In the genomic region with DNA sequence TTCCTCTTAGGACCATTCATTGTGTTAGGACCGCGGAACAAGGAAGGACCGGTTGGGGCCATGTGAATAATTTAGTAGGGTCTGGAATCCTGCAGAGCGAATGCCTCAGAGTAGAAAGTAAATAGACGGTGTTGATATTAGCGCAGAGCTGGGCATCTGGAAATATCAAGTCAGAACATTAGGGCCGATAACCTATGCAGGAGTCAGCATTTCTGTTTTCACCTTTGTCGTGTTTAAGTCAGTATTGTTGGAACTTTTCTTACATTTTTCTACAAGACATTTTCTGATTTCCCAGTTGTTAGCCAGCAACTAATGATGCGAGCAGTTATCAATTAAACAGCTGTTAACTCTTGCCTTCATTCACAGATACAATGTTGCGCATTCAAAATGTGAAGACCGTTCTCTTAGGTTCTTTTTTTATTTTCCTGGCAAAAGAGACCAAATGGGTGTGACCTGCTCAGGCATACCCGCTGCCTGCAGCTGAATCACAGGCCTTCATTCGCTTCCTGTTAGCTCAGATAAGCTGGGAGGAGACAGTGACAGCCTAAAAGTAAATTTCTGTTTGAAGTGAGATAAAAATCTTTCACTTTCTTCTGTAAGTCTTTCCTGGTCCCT, we compare ENCODE assay signal across 8 cellular contexts.
DNase-seq lines count a peak whose midpoint lies in the region; ATAC-seq lines count a peak whose summit lies in the region.

No MANE protein-coding gene starts in this region.

- H3K27ac Mint-ChIP-seq in effector memory CD8-positive, alpha-beta T cell: peak overlapping the region; percentile 91 to 100

- peak overlapping the region; percentile 94 to 98 for H3K4me3 Mint-ChIP-seq in effector memory CD8-positive, alpha-beta T cell

- H3K27me3 Mint-ChIP-seq in effector memory CD8-positive, alpha-beta T cell: no peaks in the 10 kb centered on the region

- ATAC-seq in effector memory CD8-positive, alpha-beta T cell (replicated peaks): peak; percentile 23
- ATAC-seq in stimulated activated naive CD8-positive, alpha-beta T cell treated with anti-CD3 and anti-CD28 coated beads, Interleukin-15, Interleukin-2, amounts not matched to agents 100 U/mL and 50 U/mL, for 24 hours: no peak
- no peak for ATAC-seq in GM18861 (IDR thresholded peaks at IDR 0.05; ENCODE audit: unreplicated experiment)

- H3K9me3 Mint-ChIP-seq in effector memory CD8-positive, alpha-beta T cell: no peaks in the 10 kb centered on the region

- H3K36me3 Mint-ChIP-seq in effector memory CD8-positive, alpha-beta T cell (ENCODE audit: insufficient read depth): peaks cover 32% of the 10 kb centered on the region

- DNase-seq in NCI-H2081 (lab: John Stamatoyannopoulos, UW): peak; percentile 49 to 78
- no peak for DNase-seq in NCI-H2081 treated with DMSO at 0.1 percent for 48 hours (lab: John Stamatoyannopoulos, UW)
- DNase-seq in NCI-H1092 treated with DMSO at 0.1 percent for 48 hours (lab: John Stamatoyannopoulos, UW): peak; percentile 77
- peak; percentile 64 for DNase-seq in activated CD4-positive, alpha-beta T cell treated with anti-CD3 and anti-CD28 coated beads for 48 hours
- DNase-seq in effector memory CD8-positive, alpha-beta T cell: peak; percentile 11 to 31 (median 25)
- peak; percentile 59 for DNase-seq in medulla oblongata (ENCODE audit: extremely low spot score)
- peak; percentile 47 for DNase-seq in stimulated activated naive CD8-positive, alpha-beta T cell treated with anti-CD3 and anti-CD28 coated beads, Interleukin-15, Interleukin-2, amounts not matched to agents 100 U/mL and 50 U/mL, for 24 hours

- H3K4me1 Mint-ChIP-seq in effector memory CD8-positive, alpha-beta T cell (ENCODE audit: low read depth in 2 of 2): peaks cover 40 to 43% of the 10 kb centered on the region in 2 donors
